8 cellular contexts compared by ENCODE assay signal in genomic region chr1:19644761-19645543, GRCh38. TPM values are rescaled to one million over a fixed set of nuclear protein-coding genes. Genes with fewer than 3 reads are reported as not detected.
DNase-seq lines count a peak whose midpoint lies in the region; ATAC-seq and TF ChIP-seq lines count a peak whose summit lies in the region.

No MANE protein-coding gene starts in this region.

- peaks cover 0 to 8% (median 0%) of the 10 kb centered on the region in 4 donors for H3K27me3 ChIP-seq in liver (ENCODE audit: control insufficient read depth in 4 of 4, insufficient read depth in 4 of 4, low read length in 3 of 4)

- peak overlapping the region; percentile 86 for H3K4me3 Mint-ChIP-seq in stimulated activated memory B cell treated with anti-CD40 and anti-IgM and Interleukin-4, amounts not matched to agents 10 μg/mL and 1 μg/mL and 100 μg/mL, for 72 hours

- H3K9ac ChIP-seq in liver (ENCODE audit: low read depth in 1 of 2, low read length in 2 of 2) = peak overlapping the region in 1 of 2 donors; percentile 16

- H3K4me1 ChIP-seq in liver (ENCODE audit: control insufficient read depth in 4 of 4, insufficient read depth in 4 of 4, low read length in 3 of 4) = peaks cover 3 to 12% (median 8%) of the 10 kb centered on the region in 4 donors

- peaks cover 34% of the 10 kb centered on the region for H3K4me1 Mint-ChIP-seq in stimulated activated memory B cell treated with anti-CD40 and anti-IgM and Interleukin-4, amounts not matched to agents 10 μg/mL and 1 μg/mL and 100 μg/mL, for 72 hours

- H3K27ac Mint-ChIP-seq in stimulated activated memory B cell treated with anti-CD40 and anti-IgM and Interleukin-4, amounts not matched to agents 10 μg/mL and 1 μg/mL and 100 μg/mL, for 72 hours = peak overlapping the region; percentile 64

- H3K27ac ChIP-seq in liver (ENCODE audit: low read depth in 1 of 2, low read length in 2 of 2) = peak overlapping the region in 1 of 2 donors; percentile 49

- H3K9me3 Mint-ChIP-seq in stimulated activated memory B cell treated with anti-CD40 and anti-IgM and Interleukin-4, amounts not matched to agents 10 μg/mL and 1 μg/mL and 100 μg/mL, for 72 hours = no peaks in the 10 kb centered on the region

- no peak for TF ChIP-seq CTCF in liver (IDR thresholded peaks at IDR 0.05; ENCODE audit: low read depth, low read length, missing input control)

- H3K27me3 Mint-ChIP-seq in stimulated activated memory B cell treated with anti-CD40 and anti-IgM and Interleukin-4, amounts not matched to agents 10 μg/mL and 1 μg/mL and 100 μg/mL, for 72 hours = peaks cover 80% of the 10 kb centered on the region

- WGBS in liver = 9% methylated on average over 68 of the region's 68 CpGs

- peak; percentile 44 to 45 for ATAC-seq in activated CD4-positive, CD25-positive, alpha-beta regulatory T cell treated with anti-CD3 and anti-CD28 coated beads, Interleukin-2, amount 50 U/mL, for 24 hours
- ATAC-seq in stimulated activated memory B cell treated with anti-CD40 and anti-IgM and Interleukin-4, amounts not matched to agents 10 μg/mL and 1 μg/mL and 100 μg/mL, for 72 hours = peak; percentile 51
- ATAC-seq in HG03159 (IDR thresholded peaks at IDR 0.05; ENCODE audit: unreplicated experiment) (no peak), HG02571 (IDR thresholded peaks at IDR 0.05; ENCODE audit: unreplicated experiment) (no peak)

- H3K36me3 Mint-ChIP-seq in stimulated activated memory B cell treated with anti-CD40 and anti-IgM and Interleukin-4, amounts not matched to agents 10 μg/mL and 1 μg/mL and 100 μg/mL, for 72 hours = peaks cover 5% of the 10 kb centered on the region

- peak overlapping the region; percentile 15 to 62 (median 57) for H3K4me3 ChIP-seq in liver (ENCODE audit: low read depth in 1 of 3, low read length in 3 of 3)

- no peaks in the 10 kb centered on the region for H3K9me3 ChIP-seq in liver (ENCODE audit: control insufficient read depth in 4 of 4, low read length in 3 of 4)

- TF ChIP-seq RAD21 in liver (IDR thresholded peaks at IDR 0.05) = no peak

- DNase-seq in activated CD4-positive, CD25-positive, alpha-beta regulatory T cell treated with anti-CD3 and anti-CD28 coated beads, Interleukin-2, amount 50 U/mL, for 72 hours = no peak
- DNase-seq in T-helper 2 cell (peak in 3 of 5 experiments; percentile 28 to 65 (median 35)), cerebellum (ENCODE audit: low spot score) (peak; percentile 44)

- H3K36me3 ChIP-seq in liver (ENCODE audit: control insufficient read depth in 4 of 4, insufficient read depth in 3 of 4, low read depth in 1 of 4, low read length in 3 of 4) = no peaks in the 10 kb centered on the region

TF ChIP-seq in liver, 16 proteins besides CTCF, POLR2A, EP300 and RAD21:
- TF ChIP-seq HNF4A (conservative IDR thresholded peaks at IDR 0.05) (no peak), TAF1 (conservative IDR thresholded peaks at IDR 0.05) (no peak), REST (IDR thresholded peaks at IDR 0.05) (no peak), NR2F2 (IDR thresholded peaks at IDR 0.05) (no peak), YY1 (IDR thresholded peaks at IDR 0.05) (no peak), MAX (IDR thresholded peaks at IDR 0.05) (no peak), JUND (IDR thresholded peaks at IDR 0.05) (no peak), RXRA (IDR thresholded peaks at IDR 0.05) (no peak), FOXA2 (IDR thresholded peaks at IDR 0.05) (no peak), EGR1 (IDR thresholded peaks at IDR 0.05; ENCODE audit: low read depth in 2 of 2) (no peak), FOXA1 (IDR thresholded peaks at IDR 0.05) (no peak), ATF3 (IDR thresholded peaks at IDR 0.05) (no peak), SP1 (IDR thresholded peaks at IDR 0.05) (no peak), GABPA (IDR thresholded peaks at IDR 0.05 in 1 of 2, conservative IDR thresholded peaks at IDR 0.05 in 1 of 2) (no peak)

RNA-seq across cellular contexts. Expression of gene NBL1, which starts 0.8 kb away (rescaled TPM):
- total RNA-seq in cerebellum = 12.5 TPM
- total RNA-seq in liver = 1 to 10 TPM; 1.7 to 1.8 TPM
- 1 to 10 TPM in 1 of 2 donors, under 1 TPM in 1; 0.72 to 4.4 TPM for polyA plus RNA-seq in liver

RNA-seq across cellular contexts. Expression of gene HTR6, which starts 19.7 kb away (rescaled TPM):
- total RNA-seq in cerebellum (0.09 TPM), liver (not detected)
- not detected for polyA plus RNA-seq in liver

Comparison
In these comparisons a context has a peak if more than half of its experiments do, and no peak if none do; other contexts are left out.
1. ATAC-seq: peak in activated CD4-positive, CD25-positive, alpha-beta regulatory T cell treated with anti-CD3 and anti-CD28 coated beads, Interleukin-2, amount 50 U/mL, for 24 hours (2 of 2) and stimulated activated memory B cell treated with anti-CD40 and anti-IgM and Interleukin-4, amounts not matched to agents 10 μg/mL and 1 μg/mL and 100 μg/mL, for 72 hours (single experiment); none in HG03159 (single experiment) and HG02571 (single experiment).